In the genomic region with DNA sequence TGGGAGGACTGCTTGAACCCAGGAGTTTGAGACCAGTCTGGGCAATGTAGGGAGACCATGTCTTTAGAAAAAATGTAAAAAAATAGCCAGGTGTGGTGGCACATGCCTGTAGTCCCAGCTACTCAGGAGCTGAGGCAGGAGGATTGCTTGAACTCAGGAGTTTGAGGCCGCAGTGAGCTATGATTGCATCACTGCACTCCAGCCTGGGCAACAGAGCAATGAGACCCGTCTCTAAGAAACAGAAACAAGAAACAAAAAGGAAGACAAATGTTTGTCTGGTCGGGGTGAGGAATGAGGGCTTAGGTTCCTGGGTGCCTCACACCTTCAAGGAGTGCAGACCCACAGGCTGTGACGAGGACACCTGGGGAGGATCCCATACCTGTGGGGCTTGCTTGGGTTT, we compare ENCODE assay signal across 18 cellular contexts.
DNase-seq lines count a peak whose midpoint lies in the region; ATAC-seq, FAIRE-seq and TF ChIP-seq lines count a peak whose summit lies in the region.
"Had no signal": no experiment of that assay in that cellular context is flagged by ENCODE, and none has a peak within 500 bp of the region (broad histone marks: within the 10 kb centered on the region; RNA-seq: fewer than 3 reads in every experiment).

No MANE protein-coding gene starts in this region.

- H3K4me1 Mint-ChIP-seq in progenitor cell of endocrine pancreas (ENCODE audit: low read depth), result peaks cover 14% of the 10 kb centered on the region
- H3K4me1 Mint-ChIP-seq: activated naive CD8-positive, alpha-beta T cell treated with anti-CD3 and anti-CD28 coated beads, Interleukin-2, amount 50 U/mL, for 24 hours; B cell; stimulated activated naive CD8-positive, alpha-beta T cell treated with anti-CD3 and anti-CD28 coated beads, Interleukin-15, amount 100 ng/mL, for 72 hours had no signal

- H3K9me3 Mint-ChIP-seq in progenitor cell of endocrine pancreas (ENCODE audit: low read depth), result no peaks in the 10 kb centered on the region
- H3K9me3 Mint-ChIP-seq: activated naive CD8-positive, alpha-beta T cell treated with anti-CD3 and anti-CD28 coated beads, Interleukin-2, amount 50 U/mL, for 24 hours; stimulated activated naive CD8-positive, alpha-beta T cell treated with anti-CD3 and anti-CD28 coated beads, Interleukin-15, amount 100 ng/mL, for 72 hours had no signal

- H3K27me3 Mint-ChIP-seq in progenitor cell of endocrine pancreas, result peaks cover 22% of the 10 kb centered on the region
- H3K27me3 Mint-ChIP-seq: activated naive CD8-positive, alpha-beta T cell treated with anti-CD3 and anti-CD28 coated beads, Interleukin-2, amount 50 U/mL, for 24 hours; B cell; stimulated activated naive CD8-positive, alpha-beta T cell treated with anti-CD3 and anti-CD28 coated beads, Interleukin-15, amount 100 ng/mL, for 72 hours had no signal

- peak overlapping the region in 1 of 2 donors; percentile 34 for H3K9ac ChIP-seq in kidney (ENCODE audit: low read length in 2 of 2)
- H3K9ac ChIP-seq: GM23248 had no signal

- peak; percentile 9 for DNase-seq in M059J (ENCODE audit: low read depth)
- DNase-seq in WERI-Rb-1, result no peak
- DNase-seq in kidney, result no peak
- DNase-seq in progenitor cell of endocrine pancreas (ENCODE audit: low spot score, unreplicated experiment), result no peak
- DNase-seq in SW480 (ENCODE audit: low spot score), result no peak
- DNase-seq in esophagus muscularis mucosa (ENCODE audit: extremely low spot score), result no peak
- DNase-seq in NK-92 (lab: John Stamatoyannopoulos, UW; ENCODE audit: unreplicated experiment), result no peak
- DNase-seq: activated CD4-positive, alpha-beta T cell treated with anti-CD3 and anti-CD28 coated beads for 4 hours; activated naive CD8-positive, alpha-beta T cell treated with anti-CD3 and anti-CD28 coated beads, Interleukin-2, amount 50 U/mL, for 24 hours; left ventricle myocardium superior; NCI-H1694 treated with DMSO at 0.1 percent for 48 hours; occipital lobe; stimulated activated naive CD8-positive, alpha-beta T cell treated with anti-CD3 and anti-CD28 coated beads, Interleukin-15, amount 100 ng/mL, for 72 hours had no signal

- H3K36me3 Mint-ChIP-seq in progenitor cell of endocrine pancreas (ENCODE audit: insufficient read depth), result no peaks in the 10 kb centered on the region

- no peaks in the 10 kb centered on the region for H3K27me3 ChIP-seq in WERI-Rb-1 (ENCODE audit: insufficient read depth, low read depth, severe bottlenecking)
- H3K27me3 ChIP-seq in esophagus muscularis mucosa, result no peaks in the 10 kb centered on the region

- WGBS in esophagus muscularis mucosa, result 55% methylated on average over 4 of the region's 4 CpGs

- no peak overlapping the region for H3K4me3 Mint-ChIP-seq in progenitor cell of endocrine pancreas (ENCODE audit: low read depth)
- H3K4me3 Mint-ChIP-seq: activated naive CD8-positive, alpha-beta T cell treated with anti-CD3 and anti-CD28 coated beads, Interleukin-2, amount 50 U/mL, for 24 hours; B cell; stimulated activated naive CD8-positive, alpha-beta T cell treated with anti-CD3 and anti-CD28 coated beads, Interleukin-15, amount 100 ng/mL, for 72 hours had no signal

- intact Hi-C loops in kidney (cut with DNase I) (no loop called here), esophagus muscularis mucosa (cut with DNase I) (no loop called here)

- FAIRE-seq in kidney (lab: Jason Lieb, UNC), result no peak
- FAIRE-seq: frontal cortex had no signal

- peak overlapping the region; percentile 89 for H3K27ac Mint-ChIP-seq in progenitor cell of endocrine pancreas
- H3K27ac Mint-ChIP-seq: activated naive CD8-positive, alpha-beta T cell treated with anti-CD3 and anti-CD28 coated beads, Interleukin-2, amount 50 U/mL, for 24 hours; B cell had no signal

- TF ChIP-seq CTCF in WERI-Rb-1 (IDR thresholded peaks at IDR 0.05; ENCODE audit: low read depth, low read length), result no peak
- no peak for TF ChIP-seq CTCF in kidney (IDR thresholded peaks at IDR 0.05; ENCODE audit: borderline replicate concordance, extremely low read depth, insufficient read depth)
- TF ChIP-seq CTCF in progenitor cell of endocrine pancreas (IDR thresholded peaks at IDR 0.05; ENCODE audit: unreplicated experiment), result no peak
- no peak for TF ChIP-seq CTCF in esophagus muscularis mucosa (IDR thresholded peaks at IDR 0.05)

- TF ChIP-seq EP300 in esophagus muscularis mucosa (IDR thresholded peaks at IDR 0.05), result no peak

- TF ChIP-seq POLR2A in esophagus muscularis mucosa (IDR thresholded peaks at IDR 0.05; ENCODE audit: low read depth), result no peak

- H3K36me3 ChIP-seq in WERI-Rb-1, result no peaks in the 10 kb centered on the region
- H3K36me3 ChIP-seq in kidney (ENCODE audit: control insufficient read depth in 1 of 2, insufficient read depth in 2 of 2, low read length in 2 of 2), result peaks cover 0 to 4% of the 10 kb centered on the region in 2 donors
- H3K36me3 ChIP-seq in esophagus muscularis mucosa, result peaks cover 0 to 6% (median 2%) of the 10 kb centered on the region in 4 donors

- ATAC-seq in GM19324 (IDR thresholded peaks at IDR 0.05; ENCODE audit: low FRiP score, unreplicated experiment), result no peak
- ATAC-seq: activated naive CD8-positive, alpha-beta T cell treated with anti-CD3 and anti-CD28 coated beads, Interleukin-2, amount 50 U/mL, for 24 hours; left ventricle myocardium superior; SK-N-SH treated with all-trans-retinoic acid at 6 μM for 48 hours; stimulated activated naive CD8-positive, alpha-beta T cell treated with anti-CD3 and anti-CD28 coated beads, Interleukin-15, amount 100 ng/mL, for 72 hours had no signal

- H3K4me1 ChIP-seq in kidney (ENCODE audit: control insufficient read depth in 1 of 2, insufficient read depth in 1 of 2, low read depth in 1 of 2, low read length in 2 of 2) (peaks cover 12 to 17% of the 10 kb centered on the region in 2 donors), esophagus muscularis mucosa (peaks cover 0 to 15% (median 12%) of the 10 kb centered on the region in 4 donors)

- H3K27ac ChIP-seq in WERI-Rb-1 (peak overlapping the region; percentile 55), kidney (ENCODE audit: low read depth in 2 of 2, low read length in 2 of 2) (peak overlapping the region; percentile 49 to 71), esophagus muscularis mucosa (replicated peaks in 1 of 4) (peak overlapping the region in 2 of 4 donors; percentile 18 to 34)
- H3K27ac ChIP-seq: GM23248 had no signal

- H3K4me3 ChIP-seq in WERI-Rb-1 (ENCODE audit: low read depth, low read length) (no peak overlapping the region), kidney (ENCODE audit: low read length in 2 of 2) (no peak overlapping the region), esophagus muscularis mucosa (no peak overlapping the region)
- H3K4me3 ChIP-seq: GM23248 had no signal

- H3K9me3 ChIP-seq in WERI-Rb-1 (ENCODE audit: severe bottlenecking) (no peaks in the 10 kb centered on the region), kidney (ENCODE audit: control insufficient read depth in 1 of 2, low read length in 2 of 2) (no peaks in the 10 kb centered on the region), esophagus muscularis mucosa (no peaks in the 10 kb centered on the region)
